1 cellular context compared by ENCODE assay signal in the genomic region with DNA sequence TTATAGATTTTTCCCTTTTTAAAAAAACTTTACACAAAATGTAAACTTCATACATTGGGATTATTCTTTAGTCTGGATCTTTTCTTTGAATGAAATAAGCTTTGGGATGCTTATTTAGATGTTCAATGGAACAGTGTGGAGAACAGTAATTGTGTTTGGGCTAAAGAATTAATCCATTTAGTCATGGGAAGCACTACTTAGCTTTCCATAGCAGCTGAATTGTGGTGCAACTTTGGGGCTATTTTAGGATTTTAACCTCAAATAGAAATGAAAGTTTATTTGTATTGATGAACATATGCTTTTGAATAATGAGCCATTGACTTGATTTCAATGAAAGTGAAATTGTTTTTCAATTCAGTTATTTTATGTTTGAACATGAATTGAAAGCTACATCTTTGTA.
TF ChIP-seq lines count a peak whose summit lies in the region.

No MANE protein-coding gene starts in this region.

TF ChIP-seq in GM12878, 131 proteins besides CTCF, POLR2A, EP300 and RAD21 (continued from another document):
- TF ChIP-seq, protein P1, sequence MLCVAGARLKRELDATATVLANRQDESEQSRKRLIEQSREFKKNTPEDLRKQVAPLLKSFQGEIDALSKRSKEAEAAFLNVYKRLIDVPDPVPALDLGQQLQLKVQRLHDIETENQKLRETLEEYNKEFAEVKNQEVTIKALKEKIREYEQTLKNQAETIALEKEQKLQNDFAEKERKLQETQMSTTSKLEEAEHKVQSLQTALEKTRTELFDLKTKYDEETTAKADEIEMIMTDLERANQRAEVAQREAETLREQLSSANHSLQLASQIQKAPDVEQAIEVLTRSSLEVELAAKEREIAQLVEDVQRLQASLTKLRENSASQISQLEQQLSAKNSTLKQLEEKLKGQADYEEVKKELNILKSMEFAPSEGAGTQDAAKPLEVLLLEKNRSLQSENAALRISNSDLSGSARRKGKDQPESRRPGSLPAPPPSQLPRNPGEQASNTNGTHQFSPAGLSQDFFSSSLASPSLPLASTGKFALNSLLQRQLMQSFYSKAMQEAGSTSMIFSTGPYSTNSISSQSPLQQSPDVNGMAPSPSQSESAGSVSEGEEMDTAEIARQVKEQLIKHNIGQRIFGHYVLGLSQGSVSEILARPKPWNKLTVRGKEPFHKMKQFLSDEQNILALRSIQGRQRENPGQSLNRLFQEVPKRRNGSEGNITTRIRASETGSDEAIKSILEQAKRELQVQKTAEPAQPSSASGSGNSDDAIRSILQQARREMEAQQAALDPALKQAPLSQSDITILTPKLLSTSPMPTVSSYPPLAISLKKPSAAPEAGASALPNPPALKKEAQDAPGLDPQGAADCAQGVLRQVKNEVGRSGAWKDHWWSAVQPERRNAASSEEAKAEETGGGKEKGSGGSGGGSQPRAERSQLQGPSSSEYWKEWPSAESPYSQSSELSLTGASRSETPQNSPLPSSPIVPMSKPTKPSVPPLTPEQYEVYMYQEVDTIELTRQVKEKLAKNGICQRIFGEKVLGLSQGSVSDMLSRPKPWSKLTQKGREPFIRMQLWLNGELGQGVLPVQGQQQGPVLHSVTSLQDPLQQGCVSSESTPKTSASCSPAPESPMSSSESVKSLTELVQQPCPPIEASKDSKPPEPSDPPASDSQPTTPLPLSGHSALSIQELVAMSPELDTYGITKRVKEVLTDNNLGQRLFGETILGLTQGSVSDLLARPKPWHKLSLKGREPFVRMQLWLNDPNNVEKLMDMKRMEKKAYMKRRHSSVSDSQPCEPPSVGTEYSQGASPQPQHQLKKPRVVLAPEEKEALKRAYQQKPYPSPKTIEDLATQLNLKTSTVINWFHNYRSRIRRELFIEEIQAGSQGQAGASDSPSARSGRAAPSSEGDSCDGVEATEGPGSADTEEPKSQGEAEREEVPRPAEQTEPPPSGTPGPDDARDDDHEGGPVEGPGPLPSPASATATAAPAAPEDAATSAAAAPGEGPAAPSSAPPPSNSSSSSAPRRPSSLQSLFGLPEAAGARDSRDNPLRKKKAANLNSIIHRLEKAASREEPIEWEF (IDR thresholded peaks at IDR 0.05; ENCODE audit: insufficient replicate concordance, low read depth, low read length): peak; percentile 40
- TF ChIP-seq RUNX3 (IDR thresholded peaks at IDR 0.05; ENCODE audit: low read length): peak; percentile 70
- peak; percentile 59; the same call in 1 of the 2 replicates for TF ChIP-seq MEF2A (IDR thresholded peaks at IDR 0.05; ENCODE audit: insufficient read depth, low read depth, low read length)
- no peak for TF ChIP-seq GABPA (IDR thresholded peaks at IDR 0.05; ENCODE audit: low read depth)
- no peak for TF ChIP-seq CHD1 (IDR thresholded peaks at IDR 0.05; ENCODE audit: low read depth, low read length)
